Comparison of ENCODE assay signal across 8 cellular contexts in the genomic region with DNA sequence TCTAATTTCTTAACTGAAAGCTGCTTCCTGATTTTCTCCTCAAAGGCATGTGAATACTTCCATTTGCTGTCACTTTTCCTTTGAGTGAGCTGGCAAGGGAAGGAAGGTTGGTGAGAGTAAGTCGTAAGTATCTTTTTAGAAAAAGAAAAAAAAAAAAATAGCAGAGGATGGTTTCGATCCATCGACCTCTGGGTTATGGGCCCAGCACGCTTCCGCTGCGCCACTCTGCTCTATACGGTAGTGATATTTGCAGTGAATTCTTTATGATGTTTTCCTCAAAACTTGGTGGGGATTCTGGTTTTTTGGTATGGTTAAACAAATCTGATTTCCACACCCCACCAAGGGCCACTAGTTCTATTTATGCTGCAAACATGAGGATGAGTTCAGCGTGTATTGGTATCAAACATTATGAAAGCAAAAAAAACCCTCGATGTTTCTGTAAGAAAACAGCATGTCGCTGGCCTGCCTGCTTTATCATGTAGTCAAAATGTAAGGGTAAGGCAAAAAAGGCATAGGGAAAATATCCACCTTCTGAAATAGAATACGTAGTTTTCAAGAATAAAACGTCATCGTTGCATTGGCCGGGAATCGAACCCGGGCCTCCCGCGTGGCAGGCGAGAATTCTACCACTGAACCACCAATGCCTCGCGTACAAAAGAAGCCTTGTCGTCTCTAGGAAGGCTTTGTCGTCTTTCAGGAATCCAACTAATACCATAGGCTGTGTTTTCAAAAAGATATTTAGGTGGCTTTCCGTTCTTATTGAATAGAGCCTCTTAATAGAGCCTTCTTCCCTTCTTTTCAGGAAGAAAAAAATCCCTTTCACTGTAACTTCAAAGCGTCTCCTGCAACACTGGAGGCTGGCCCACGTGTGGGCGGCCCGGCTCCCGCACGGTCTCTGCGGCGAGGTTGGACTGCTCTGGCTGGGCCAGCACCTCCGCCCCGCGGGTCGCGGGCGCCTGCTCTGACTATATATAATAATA. TPM values are rescaled to one million over a fixed set of nuclear protein-coding genes. Genes with fewer than 3 reads are reported as not detected.
DNase-seq lines count a peak whose midpoint lies in the region; ATAC-seq, FAIRE-seq and TF ChIP-seq lines count a peak whose summit lies in the region.

No MANE protein-coding gene starts in this region.

- DNase-seq in EL: peak; percentile 82
- peak; percentile 41 for DNase-seq in H54 (ENCODE audit: insufficient read length, low spot score)
- DNase-seq in MG63: peak; percentile 93
- no peak for DNase-seq in SK-N-MC (ENCODE audit: low read depth, low spot score)
- DNase-seq in activated naive CD4-positive, alpha-beta T cell treated with anti-CD3 and anti-CD28 coated beads, Interleukin-2, amount 50 U/mL, for 16 hours: peak; percentile 82
- DNase-seq in globus pallidus (ENCODE audit: low spot score): peak; percentile 80
- DNase-seq in osteoblast (ENCODE audit: insufficient read length, low spot score, missing footprints): peak; percentile 76
- DNase-seq in thoracic aorta (ENCODE audit: low spot score): no peak

- H4K20me1 ChIP-seq in osteoblast (ENCODE audit: insufficient read depth, low read length): no peaks in the 10 kb centered on the region

- FAIRE-seq in H54 (lab: Jason Lieb, UNC): peak; percentile 84

- H3K9me3 ChIP-seq in MG63 (no peaks in the 10 kb centered on the region), SK-N-MC (ENCODE audit: low read depth, low read length) (no peaks in the 10 kb centered on the region), osteoblast (ENCODE audit: low read depth, low read length) (no peaks in the 10 kb centered on the region), thoracic aorta (no peaks in the 10 kb centered on the region)

- no peak for TF ChIP-seq POLR2A in H54 (IDR thresholded peaks at IDR 0.05; ENCODE audit: low read depth, low read length)

- peak overlapping the region; percentile 83 for H3K4me2 ChIP-seq in osteoblast (ENCODE audit: insufficient read depth, low read length)

- no peaks in the 10 kb centered on the region for H3K79me2 ChIP-seq in osteoblast (ENCODE audit: insufficient read depth, low read length)

- peak; percentile 98 for ATAC-seq in thoracic aorta (ENCODE audit: insufficient number of reproducible peaks, low FRiP score, low read depth)

- peak overlapping the region; percentile 96 for H3K9ac ChIP-seq in SK-N-MC (ENCODE audit: insufficient read length)

- H3K27ac ChIP-seq in SK-N-MC: peak overlapping the region; percentile 98
- peak overlapping the region; percentile 61 for H3K27ac ChIP-seq in osteoblast (ENCODE audit: low read depth, low read length)
- H3K27ac ChIP-seq in thoracic aorta: peak overlapping the region; percentile 78 to 91

- H3K27me3 ChIP-seq in MG63: no peaks in the 10 kb centered on the region
- no peaks in the 10 kb centered on the region for H3K27me3 ChIP-seq in osteoblast (ENCODE audit: insufficient read depth, low read length)
- H3K27me3 ChIP-seq in thoracic aorta (replicated peaks; ENCODE audit: insufficient read depth): no peaks in the 10 kb centered on the region

- peak overlapping the region; percentile 86 for H2AFZ ChIP-seq in osteoblast (ENCODE audit: low read length)

- H3K36me3 ChIP-seq in MG63: no peaks in the 10 kb centered on the region
- no peaks in the 10 kb centered on the region for H3K36me3 ChIP-seq in SK-N-MC (ENCODE audit: insufficient read depth, low read length)
- no peaks in the 10 kb centered on the region for H3K36me3 ChIP-seq in osteoblast (ENCODE audit: insufficient read depth, low read length)
- no peaks in the 10 kb centered on the region for H3K36me3 ChIP-seq in thoracic aorta

- H3K4me1 ChIP-seq in osteoblast (ENCODE audit: insufficient read depth, low read length) (no peaks in the 10 kb centered on the region), thoracic aorta (ENCODE audit: control insufficient read depth in 1 of 2, low read depth in 2 of 2) (peaks cover 0 to 6% of the 10 kb centered on the region in 2 donors)

- H3K4me3 ChIP-seq in MG63: peak overlapping the region; percentile 70
- H3K4me3 ChIP-seq in SK-N-MC: peak overlapping the region; percentile 100
- peak overlapping the region; percentile 71 for H3K4me3 ChIP-seq in osteoblast (ENCODE audit: insufficient read depth, low read length)
- H3K4me3 ChIP-seq in thoracic aorta: peak overlapping the region; percentile 81

- TF ChIP-seq CTCF in osteoblast (IDR thresholded peaks at IDR 0.05; ENCODE audit: extremely low read depth, low read depth, low read length): no peak
- no peak for TF ChIP-seq CTCF in thoracic aorta (IDR thresholded peaks at IDR 0.05)

RNA-seq across cellular contexts. Expression of gene OR2B2, which starts 9.6 kb away (rescaled TPM):
- not detected in 2 replicates for total RNA-seq in MG63 (2014; rRNA removed; shearing (Covaris generic); ENCODE audit: low replicate concordance)
- not detected in 2 replicates for total RNA-seq in osteoblast
- total RNA-seq in thoracic aorta: not detected

RNA-seq across cellular contexts. Expression of gene OR2B6, which starts 54.4 kb away (rescaled TPM):
- total RNA-seq in MG63 (2014; rRNA removed; shearing (Covaris generic); ENCODE audit: low replicate concordance): not detected in 2 replicates
- not detected in 2 replicates for total RNA-seq in osteoblast
- not detected for total RNA-seq in thoracic aorta

Comparison
In these comparisons a context has a peak if more than half of its experiments do, and no peak if none do; other contexts are left out.
1. DNase-seq: peak in EL (single experiment), H54 (single experiment), MG63 (single experiment), activated naive CD4-positive, alpha-beta T cell treated with anti-CD3 and anti-CD28 coated beads, Interleukin-2, amount 50 U/mL, for 16 hours (single experiment), globus pallidus (single experiment) and osteoblast (single experiment); none in SK-N-MC (single experiment) and thoracic aorta (single experiment).
2. Peak in every context shown above with its lines, with median percentiles within 50 percentile points of each other: H3K4me3 ChIP-seq and H3K27ac ChIP-seq.